In genomic region chr11:120208012-120208441, GRCh38 we compare ENCODE assay signal across 13 cellular contexts. TPM values are rescaled to one million over a fixed set of nuclear protein-coding genes. Genes with fewer than 3 reads are reported as not detected.
DNase-seq lines count a peak whose midpoint lies in the region; ATAC-seq and TF ChIP-seq lines count a peak whose summit lies in the region.
"Had no signal": no experiment of that assay in that cellular context is flagged by ENCODE, and none has a peak within 500 bp of the region (broad histone marks: within the 10 kb centered on the region; RNA-seq: fewer than 3 reads in every experiment).

No MANE protein-coding gene starts in this region.

- peak in 1 of 2 donors; percentile 76 for TF ChIP-seq POLR2A in adrenal gland (IDR thresholded peaks at IDR 0.05)
- TF ChIP-seq POLR2A in thyroid gland (IDR thresholded peaks at IDR 0.05) = no peak

- TF ChIP-seq CTCF in adrenal gland (IDR thresholded peaks at IDR 0.05) = no peak
- TF ChIP-seq CTCF in thyroid gland (IDR thresholded peaks at IDR 0.05) = no peak

- H3K4me1 ChIP-seq in adrenal gland (replicated peaks in 1 of 2) (peaks cover 25 to 34% of the 10 kb centered on the region in 2 donors), thyroid gland (peaks cover 14 to 26% of the 10 kb centered on the region in 2 donors)

- WGBS in adrenal gland, 4 donors = 15 to 24% (median 19%) methylated on average over 9 to 12 of the region's 12 CpGs
- WGBS in thyroid gland, 2 donors = 66 to 69% methylated on average over 12 of the region's 12 CpGs

- H3K9me3 ChIP-seq in adrenal gland (replicated peaks in 1 of 3) = no peaks in the 10 kb centered on the region
- no peaks in the 10 kb centered on the region for H3K9me3 ChIP-seq in thyroid gland
- H3K9me3 ChIP-seq: A549, lower lobe of right lung had no signal

- no peak overlapping the region for H3K4me3 ChIP-seq in adrenal gland
- H3K4me3 ChIP-seq in thyroid gland (replicated peaks in 1 of 3) = no peak overlapping the region
- H3K4me3 ChIP-seq: A549, lower lobe of right lung had no signal

- DNase-seq in T-helper 1 cell (no peak), adrenal gland (peak; percentile 64 to 95 (median 91)), left colon (no peak), thyroid gland (no peak), NCI-H1105 treated with DMSO at 0.1 percent for 48 hours (lab: John Stamatoyannopoulos, UW) (no peak), GM19240 (ENCODE audit: insufficient read length, low spot score) (no peak), iPS-NIHi11 (ENCODE audit: low spot score) (no peak)
- DNase-seq: activated B cell treated with CpG ODN at 0.5 μM for 24 hours; activated naive CD4-positive, alpha-beta T cell treated with anti-CD3 and anti-CD28 coated beads, Interleukin-2, amount 50 U/mL, for 16 hours; lower lobe of right lung; NCI-H526 had no signal

- H3K27me3 Mint-ChIP-seq in T-helper 1 cell treated with Interleukin-12 subunit alpha and Interleukin-12 subunit beta and Interleukin-4 antibody, amounts not matched to agents 30 μg/mL and 1 μg/mL, for 36 hours (ENCODE audit: low read depth) = peaks cover 58% of the 10 kb centered on the region

- peaks cover 10% of the 10 kb centered on the region for H3K4me1 Mint-ChIP-seq in T-helper 1 cell treated with Interleukin-12 subunit alpha and Interleukin-12 subunit beta and Interleukin-4 antibody, amounts not matched to agents 30 μg/mL and 1 μg/mL, for 36 hours (ENCODE audit: low read depth)

- H3K27me3 ChIP-seq in adrenal gland = no peaks in the 10 kb centered on the region
- H3K27me3 ChIP-seq in thyroid gland = no peaks in the 10 kb centered on the region

- no peak overlapping the region for H3K27ac Mint-ChIP-seq in T-helper 1 cell treated with Interleukin-12 subunit alpha and Interleukin-12 subunit beta and Interleukin-4 antibody, amounts not matched to agents 30 μg/mL and 1 μg/mL, for 36 hours
- H3K27ac Mint-ChIP-seq: activated B cell treated with CpG ODN at 0.5 μM for 24 hours had no signal

- peak; percentile 2 for ATAC-seq in left colon
- ATAC-seq: A549 had no signal

- H3K36me3 ChIP-seq in adrenal gland (replicated peaks in 1 of 2) = no peaks in the 10 kb centered on the region
- H3K36me3 ChIP-seq in thyroid gland = no peaks in the 10 kb centered on the region
- H3K36me3 ChIP-seq: lower lobe of right lung had no signal

- H3K27ac ChIP-seq in adrenal gland (peak overlapping the region; percentile 80 to 90 (median 85)), thyroid gland (peak overlapping the region in 2 of 3 donors; percentile 74 to 80)
- H3K27ac ChIP-seq: A549, lower lobe of right lung had no signal

- intact Hi-C loops in adrenal gland (cut with DNase I) = no loop called here
- intact Hi-C loops in left colon (cut with DNase I, micrococcal nuclease) = no loop called here
- intact Hi-C loops in thyroid gland (cut with DNase I) = no loop called here

- no peaks in the 10 kb centered on the region for H3K36me3 Mint-ChIP-seq in T-helper 1 cell treated with Interleukin-12 subunit alpha and Interleukin-12 subunit beta and Interleukin-4 antibody, amounts not matched to agents 30 μg/mL and 1 μg/mL, for 36 hours (ENCODE audit: low read depth)

- peak overlapping the region; percentile 2 for H3K4me3 Mint-ChIP-seq in T-helper 1 cell treated with Interleukin-12 subunit alpha and Interleukin-12 subunit beta and Interleukin-4 antibody, amounts not matched to agents 30 μg/mL and 1 μg/mL, for 36 hours

- H3K9me3 Mint-ChIP-seq in T-helper 1 cell treated with Interleukin-12 subunit alpha and Interleukin-12 subunit beta and Interleukin-4 antibody, amounts not matched to agents 30 μg/mL and 1 μg/mL, for 36 hours = no peaks in the 10 kb centered on the region
- H3K9me3 Mint-ChIP-seq: activated B cell treated with CpG ODN at 0.5 μM for 24 hours had no signal

RNA-seq across cellular contexts. Expression of gene OAF, which starts 2.8 kb away (rescaled TPM):
- total RNA-seq in adrenal gland (100 to 1,000 TPM in 7 of 8 donors, 10 to 100 TPM in 1; 98.6 to 253 (median 182) TPM), left colon (100 to 1,000 TPM; 180 to 189 TPM), thyroid gland (10 to 100 TPM; 31.7 to 77.1 (median 36.2) TPM)
- polyA plus RNA-seq in adrenal gland = 100 to 1,000 TPM in 1 of 3 donors, 10 to 100 TPM in 2; 67.7 to 105 (median 69.9) TPM

RNA-seq across cellular contexts. Expression of gene POU2F3, which starts 31.9 kb away (rescaled TPM):
- total RNA-seq in adrenal gland (1 to 10 TPM in 1 of 8 donors, under 1 TPM in 4, not detected in 3; 0.15 to 1.4 (median 0.41) TPM), left colon (1 to 10 TPM; 1.9 to 2.0 TPM), thyroid gland (1 to 10 TPM; 1.2 to 2.3 (median 1.8) TPM)
- polyA plus RNA-seq in adrenal gland = under 1 TPM; 0.07 to 0.40 (median 0.16) TPM
- total RNA-seq: activated B cell treated with CpG ODN at 0.5 μM for 24 hours had no signal
- polyA plus RNA-seq: A549 had no signal

Comparison
In these comparisons a context has a peak if more than half of its experiments do, and no peak if none do; other contexts are left out.
1. DNase-seq: peak in adrenal gland (7 of 7); none in T-helper 1 cell (0 of 5), left colon (0 of 2), thyroid gland (0 of 2), NCI-H1105 treated with DMSO at 0.1 percent for 48 hours (single experiment), GM19240 (single experiment) and iPS-NIHi11 (single experiment).